In the genomic region with DNA sequence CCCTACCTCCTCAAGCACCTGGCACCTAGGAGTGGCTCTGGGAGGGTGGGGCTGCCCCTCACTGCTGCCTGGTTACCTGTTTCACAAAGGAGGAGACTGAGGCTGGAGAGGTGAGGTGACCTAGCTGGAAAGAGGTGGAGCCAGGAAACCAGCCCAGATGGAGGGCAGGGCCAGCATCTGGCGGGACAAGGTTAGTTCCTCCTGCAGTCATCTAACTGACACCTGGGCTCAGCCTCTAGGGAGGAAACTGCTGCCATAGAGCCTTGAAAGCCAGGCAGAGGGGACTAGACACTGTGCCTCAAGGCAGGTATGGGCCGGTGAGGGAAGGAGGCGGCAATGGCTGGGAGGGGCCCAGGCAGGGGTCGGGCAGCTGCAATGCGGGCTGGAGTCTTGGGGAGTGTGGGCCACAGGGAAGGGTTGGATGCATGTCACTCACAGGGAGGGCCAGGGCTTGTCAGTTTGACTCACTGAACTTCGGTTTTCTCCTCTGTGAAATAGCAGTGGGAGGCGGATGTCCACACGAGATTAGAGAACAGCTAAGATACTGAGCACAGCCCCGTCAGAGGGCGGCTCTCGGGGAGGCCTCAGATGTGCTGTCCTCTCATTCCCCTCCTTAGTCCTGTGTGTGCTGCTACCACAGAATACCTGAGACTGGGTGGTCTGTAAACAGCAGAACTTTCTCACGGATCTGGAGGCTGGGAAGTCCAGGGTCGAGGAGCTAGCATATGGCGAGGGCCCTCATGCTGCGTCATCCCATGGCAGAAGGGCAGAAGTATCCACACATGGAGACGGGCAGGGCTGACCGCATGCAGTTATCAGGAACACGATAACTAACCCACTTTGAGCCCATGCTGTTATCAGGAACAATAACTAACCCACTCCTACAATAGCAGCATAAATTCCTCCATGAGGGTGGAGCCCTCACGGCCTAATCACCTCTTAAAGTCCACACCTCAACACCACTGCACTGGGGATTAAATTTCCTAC, we compare ENCODE assay signal across 10 cellular contexts. TPM values are rescaled to one million over a fixed set of nuclear protein-coding genes. Genes with fewer than 3 reads are reported as not detected.
DNase-seq lines count a peak whose midpoint lies in the region; ATAC-seq and TF ChIP-seq lines count a peak whose summit lies in the region.
"Had no signal": no experiment of that assay in that cellular context is flagged by ENCODE, and none has a peak within 500 bp of the region (broad histone marks: within the 10 kb centered on the region; RNA-seq: fewer than 3 reads in every experiment).

No MANE protein-coding gene starts in this region.

- POLR2A ChIA-PET in naive thymus-derived CD4-positive, alpha-beta T cell (lab: Charles Lee), result interaction anchor here (0.6 to 1.1 kb wide), 2 partner anchors 18 to 512 kb away, joined by 3 read pairs; no protein-coding TSS in a partner anchor

- H3K9me3 Mint-ChIP-seq in Calu3 (ENCODE audit: low read depth, unreplicated experiment), result no peaks in the 10 kb centered on the region
- no peaks in the 10 kb centered on the region for H3K9me3 Mint-ChIP-seq in brain
- H3K9me3 Mint-ChIP-seq in naive thymus-derived CD4-positive, alpha-beta T cell, result no peaks in the 10 kb centered on the region

- no peaks in the 10 kb centered on the region for H3K9me3 ChIP-seq in Loucy (ENCODE audit: insufficient read depth, low read depth, low read length)
- H3K9me3 ChIP-seq in naive thymus-derived CD4-positive, alpha-beta T cell (ENCODE audit: control insufficient read depth in 2 of 3, low read length in 3 of 3), result no peaks in the 10 kb centered on the region

- no peaks in the 10 kb centered on the region for H4K20me1 ChIP-seq in Loucy (ENCODE audit: insufficient read depth, low read length, poor library complexity, severe bottlenecking)

- TF ChIP-seq CTCF in Calu3 (IDR thresholded peaks at IDR 0.05; ENCODE audit: unreplicated experiment), result no peak
- TF ChIP-seq CTCF in Loucy (conservative IDR thresholded peaks at IDR 0.05; ENCODE audit: low read length), result no peak
- no peak for TF ChIP-seq CTCF in brain (conservative IDR thresholded peaks at IDR 0.05)

- H3K4me3 Mint-ChIP-seq in Calu3 (ENCODE audit: low read depth, unreplicated experiment) (peak overlapping the region; percentile 85), brain (peak overlapping the region in 2 of 5 experiments; percentile 53 to 57)
- peak overlapping the region in 3 of 10 donors; percentile 5 to 28 (median 19) for H3K4me3 Mint-ChIP-seq in naive thymus-derived CD4-positive, alpha-beta T cell

- H3K36me3 ChIP-seq in Loucy (ENCODE audit: insufficient read depth, low read length), result peaks cover 4% of the 10 kb centered on the region; the same call in 1 of the 2 replicates
- no peaks in the 10 kb centered on the region for H3K36me3 ChIP-seq in naive thymus-derived CD4-positive, alpha-beta T cell (ENCODE audit: control insufficient read depth in 2 of 3, insufficient read depth in 3 of 3, low read length in 3 of 3)

- ATAC-seq in naive thymus-derived CD4-positive, alpha-beta T cell, result peak; percentile 26
- no peak for ATAC-seq in GM21360 (IDR thresholded peaks at IDR 0.05; ENCODE audit: unreplicated experiment)

- CTCF ChIA-PET in Calu3 (lab: Charles Lee), result interaction anchor here (1.1 to 2.1 kb wide), 8 partner anchors 10 to 140 kb away, joined by 3 to 13 read pairs (median 4); no protein-coding TSS in a partner anchor
- CTCF ChIA-PET in naive thymus-derived CD4-positive, alpha-beta T cell (lab: Charles Lee), result no interaction called here

- intact Hi-C loops in Calu3 (cut with micrococcal nuclease; ENCODE audit: unreplicated experiment), result no loop called here
- intact Hi-C loops in naive thymus-derived CD4-positive, alpha-beta T cell (cut with micrococcal nuclease), result loop anchor here in 1 of 2 donors (5.0 kb wide), 1 partner anchor 36 kb away; no protein-coding TSS in a partner anchor

- peak overlapping the region; percentile 53 for H3K9ac ChIP-seq in Loucy (ENCODE audit: low read depth, low read length, poor library complexity, severe bottlenecking)

- H2AFZ ChIP-seq in Loucy (ENCODE audit: low read length), result no peak overlapping the region

- H3K27me3 ChIP-seq in Loucy (ENCODE audit: insufficient read depth, low read length, poor library complexity, severe bottlenecking), result no peaks in the 10 kb centered on the region
- no peaks in the 10 kb centered on the region for H3K27me3 ChIP-seq in naive thymus-derived CD4-positive, alpha-beta T cell (ENCODE audit: control insufficient read depth in 2 of 2, insufficient read depth in 2 of 2, low read length in 2 of 2)

- H3K79me2 ChIP-seq in Loucy (ENCODE audit: insufficient read depth, low read length), result peaks cover 6% of the 10 kb centered on the region; the same call in 1 of the 2 replicates

- H3K27ac Mint-ChIP-seq in Calu3 (ENCODE audit: unreplicated experiment), result peak overlapping the region; percentile 92
- peak overlapping the region; percentile 58 to 78 (median 74) for H3K27ac Mint-ChIP-seq in brain
- H3K27ac Mint-ChIP-seq in naive thymus-derived CD4-positive, alpha-beta T cell, result peak overlapping the region in 3 of 9 donors; percentile 38 to 78 (median 42)

- no peaks in the 10 kb centered on the region for H3F3A ChIP-seq in Loucy (ENCODE audit: low read depth)

- H3K4me3 ChIP-seq in Loucy (ENCODE audit: low read length, poor library complexity, severe bottlenecking), result peak overlapping the region; percentile 16
- H3K4me3 ChIP-seq in naive thymus-derived CD4-positive, alpha-beta T cell (ENCODE audit: low read length), result no peak overlapping the region

- H3K27ac ChIP-seq in naive thymus-derived CD4-positive, alpha-beta T cell (ENCODE audit: low read depth, low read length), result no peak overlapping the region

- H3K9me2 ChIP-seq in Loucy (replicated peaks; ENCODE audit: low read depth, low read length), result no peaks in the 10 kb centered on the region

- no TSS peak for BruUV-seq in Calu3 (replicated peaks; lab: Mats Ljungman, UMichigan)

- peaks cover 27% of the 10 kb centered on the region for H3K36me3 Mint-ChIP-seq in Calu3 (ENCODE audit: insufficient read depth, unreplicated experiment)
- H3K36me3 Mint-ChIP-seq in brain, result no peaks in the 10 kb centered on the region
- H3K36me3 Mint-ChIP-seq in naive thymus-derived CD4-positive, alpha-beta T cell, result no peaks in the 10 kb centered on the region

- no peaks in the 10 kb centered on the region for H3K27me3 Mint-ChIP-seq in Calu3 (ENCODE audit: unreplicated experiment)
- H3K27me3 Mint-ChIP-seq in brain, result no peaks in the 10 kb centered on the region
- peaks cover 0 to 2% (median 0%) of the 10 kb centered on the region in 5 donors for H3K27me3 Mint-ChIP-seq in naive thymus-derived CD4-positive, alpha-beta T cell

- peak overlapping the region; percentile 63 for H3K4me2 ChIP-seq in Loucy (ENCODE audit: low read depth, low read length, poor library complexity, severe bottlenecking)

- H3K4me1 ChIP-seq in Loucy (ENCODE audit: insufficient read depth, low read length, poor library complexity, severe bottlenecking), result peaks cover 38% of the 10 kb centered on the region
- H3K4me1 ChIP-seq in naive thymus-derived CD4-positive, alpha-beta T cell (ENCODE audit: control insufficient read depth in 2 of 2, insufficient read depth in 2 of 2, low read length in 2 of 2), result peaks cover 9 to 15% of the 10 kb centered on the region in 2 donors

- H3K4me1 Mint-ChIP-seq in Calu3 (ENCODE audit: low read depth, unreplicated experiment), result peaks cover 61% of the 10 kb centered on the region
- H3K4me1 Mint-ChIP-seq in brain, result peaks cover 84% of the 10 kb centered on the region
- H3K4me1 Mint-ChIP-seq in naive thymus-derived CD4-positive, alpha-beta T cell, result peaks cover 8 to 30% (median 18%) of the 10 kb centered on the region in 7 donors

- DNase-seq in Calu3 (peak; percentile 70), NCI-H1694 treated with DMSO at 0.1 percent for 48 hours (lab: John Stamatoyannopoulos, UW) (no peak), cerebellar nuclear complex (lab: John Stamatoyannopoulos, UW) (no peak), activated gamma-delta T cell treated with Interleukin-2 at 50 U/mL for 16 hours (no peak)
- DNase-seq in naive thymus-derived CD4-positive, alpha-beta T cell, result no peak
- DNase-seq: stimulated activated CD8-positive, alpha-beta memory T cell treated with anti-CD3 and anti-CD28 coated beads, Interleukin-4, amount 100 ng/mL, for 48 hours had no signal

RNA-seq across cellular contexts. Expression of a gene that starts 16.1 kb away (rescaled TPM):
- total RNA-seq in Calu3 (2022), result 33.0 and 51.5 TPM in 2 replicates
- 19.3 TPM for polyA plus RNA-seq in brain (ENCODE audit: insufficient read depth, low read depth, low replicate concordance)
- 1 to 10 TPM in 3 of 5 experiments, under 1 TPM in 2; 0.57 to 3.2 (median 1.0) TPM for total RNA-seq in naive thymus-derived CD4-positive, alpha-beta T cell
- not detected for polyA plus RNA-seq in naive thymus-derived CD4-positive, alpha-beta T cell
- total RNA-seq: dermis microvascular lymphatic vessel endothelial cell had no signal

RNA-seq across cellular contexts. Expression of a gene that starts 29.2 kb away (rescaled TPM):
- total RNA-seq in Calu3 (2022), result 39.2 and 44.3 TPM in 2 replicates
- polyA plus RNA-seq in brain (ENCODE audit: insufficient read depth, low read depth, low replicate concordance), result 22.5 TPM
- total RNA-seq in naive thymus-derived CD4-positive, alpha-beta T cell, result 10 to 100 TPM; 17.5 to 42.3 (median 37.3) TPM
- 10 to 100 TPM; 27.8 to 33.2 TPM for polyA plus RNA-seq in naive thymus-derived CD4-positive, alpha-beta T cell

RNA-seq across cellular contexts. Expression of a gene that starts 47.5 kb away (rescaled TPM):
- total RNA-seq in Calu3 (2022), result 294 and 372 TPM in 2 replicates
- polyA plus RNA-seq in brain (ENCODE audit: insufficient read depth, low read depth, low replicate concordance), result 435 TPM
- total RNA-seq in naive thymus-derived CD4-positive, alpha-beta T cell, result 100 to 1,000 TPM; 235 to 293 (median 244) TPM
- 100 to 1,000 TPM in 1 of 2 donors, 10 to 100 TPM in 1; 68.9 to 118 TPM for polyA plus RNA-seq in naive thymus-derived CD4-positive, alpha-beta T cell

RNA-seq across cellular contexts. Expression of a gene that starts 59.7 kb away (rescaled TPM):
- 82.9 and 87.7 TPM in 2 replicates for total RNA-seq in Calu3 (2022)
- 116 TPM for polyA plus RNA-seq in brain (ENCODE audit: insufficient read depth, low read depth, low replicate concordance)
- 10 to 100 TPM; 35.2 to 67.4 (median 61.5) TPM for total RNA-seq in naive thymus-derived CD4-positive, alpha-beta T cell
- 100 to 1,000 TPM in 1 of 2 donors, 10 to 100 TPM in 1; 98.6 to 162 TPM for polyA plus RNA-seq in naive thymus-derived CD4-positive, alpha-beta T cell
